In genomic region chr15:74783072-74783807, GRCh38 we compare ENCODE assay signal across 1 cellular context.
A peak's percentile ranks its signal among the peaks of the same experiment; 100 is the strongest.
TF ChIP-seq lines count a peak whose summit lies in the region.

No MANE protein-coding gene starts in this region.

TF ChIP-seq in HEK293, 187 proteins besides CTCF, POLR2A, EP300 and RAD21 (continued from another document):
- TF ChIP-seq PATZ1 (tag by site-specific recombination; IDR thresholded peaks at IDR 0.05): peak; percentile 80
- 0 out of 2 replicates have a peak, but pooled peaks have one; percentile 8 for TF ChIP-seq ZSCAN30 (tag by site-specific recombination; IDR thresholded peaks at IDR 0.05)
- TF ChIP-seq BCL11A (tag by site-specific recombination; IDR thresholded peaks at IDR 0.05; ENCODE audit: low read depth): no peak; the same call in 1 of the 2 replicates
- peak; percentile 86 for TF ChIP-seq KLF10 (tag by site-specific recombination; IDR thresholded peaks at IDR 0.05)
- TF ChIP-seq ZSCAN16 (tag by site-specific recombination; IDR thresholded peaks at IDR 0.05): no peak
- TF ChIP-seq ZNF335 (tag by site-specific recombination; conservative IDR thresholded peaks at IDR 0.05): peak; percentile 82
- no peak; the same call in 1 of the 2 replicates for TF ChIP-seq ZBTB17 (tag by site-specific recombination; IDR thresholded peaks at IDR 0.05)
- no peak; the same call in 1 of the 2 replicates for TF ChIP-seq IKZF3 (tag by site-specific recombination; IDR thresholded peaks at IDR 0.05)
- 0 out of 2 replicates have a peak, but pooled peaks have one; percentile 20 for TF ChIP-seq WT1 (tag by site-specific recombination; IDR thresholded peaks at IDR 0.05)
- no peak for TF ChIP-seq HOXA7 (CRISPR knock-in tag; IDR thresholded peaks at IDR 0.05; ENCODE audit: borderline replicate concordance)
- TF ChIP-seq GLIS2 (tag by site-specific recombination; IDR thresholded peaks at IDR 0.05): peak; percentile 61
- peak; percentile 46 for TF ChIP-seq ZBTB11 (tag by site-specific recombination; conservative IDR thresholded peaks at IDR 0.05; ENCODE audit: low read depth)
- TF ChIP-seq KLF1 (tag by site-specific recombination; IDR thresholded peaks at IDR 0.05): peak; percentile 66
- TF ChIP-seq ZBTB8A (tag by site-specific recombination; IDR thresholded peaks at IDR 0.05): 0 out of 2 replicates have a peak, but pooled peaks have one; percentile 36
- peak; percentile 79 for TF ChIP-seq KLF9 (tag by site-specific recombination; IDR thresholded peaks at IDR 0.05; ENCODE audit: low read depth)
- TF ChIP-seq ZBTB48 (tag by site-specific recombination; IDR thresholded peaks at IDR 0.05): 0 out of 2 replicates have a peak, but pooled peaks have one; percentile 80
- TF ChIP-seq ZNF140 (tag by site-specific recombination; IDR thresholded peaks at IDR 0.05): no peak
- TF ChIP-seq RBAK (tag by site-specific recombination; IDR thresholded peaks at IDR 0.05): no peak
- TF ChIP-seq PRDM10 (tag by site-specific recombination; IDR thresholded peaks at IDR 0.05): peak; percentile 47; the same call in 1 of the 2 replicates
- no peak for TF ChIP-seq ZNF513 (tag by site-specific recombination; IDR thresholded peaks at IDR 0.05)
- no peak for TF ChIP-seq ZNF600 (tag by site-specific recombination; IDR thresholded peaks at IDR 0.05)
- peak; percentile 46; the same call in 1 of the 2 replicates for TF ChIP-seq SP7 (tag by site-specific recombination; IDR thresholded peaks at IDR 0.05)
- TF ChIP-seq ZNF391 (tag by site-specific recombination; IDR thresholded peaks at IDR 0.05; ENCODE audit: borderline replicate concordance, low read depth): 0 out of 2 replicates have a peak, but pooled peaks have one; percentile 17
- no peak for TF ChIP-seq ZNF112 (tag by site-specific recombination; IDR thresholded peaks at IDR 0.05)
- TF ChIP-seq ZBTB44 (tag by site-specific recombination; IDR thresholded peaks at IDR 0.05): no peak
- TF ChIP-seq PBX3 (CRISPR knock-in tag; IDR thresholded peaks at IDR 0.05): no peak
